Comparison of ENCODE assay signal across 13 cellular contexts in genomic region chr1:235920596-235921375, GRCh38. TPM values are rescaled to one million over a fixed set of nuclear protein-coding genes. Genes with fewer than 3 reads are reported as not detected.
DNase-seq lines count a peak whose midpoint lies in the region; ATAC-seq and TF ChIP-seq lines count a peak whose summit lies in the region.
"Had no signal": no experiment of that assay in that cellular context is flagged by ENCODE, and none has a peak within 500 bp of the region (broad histone marks: within the 10 kb centered on the region; RNA-seq: fewer than 3 reads in every experiment).

No MANE protein-coding gene starts in this region.

- H3K27me3 ChIP-seq in HUES48 (ENCODE audit: control insufficient read depth, insufficient read depth, low read length) (peaks cover 28% of the 10 kb centered on the region; the same call in 1 of the 2 replicates), upper lobe of right lung (no peaks in the 10 kb centered on the region)
- H3K27me3 ChIP-seq: brain microvascular endothelial cell, tibial nerve had no signal

- no peaks in the 10 kb centered on the region for H3K9me3 Mint-ChIP-seq in MCF 10A (ENCODE audit: unreplicated experiment)

- POLR2A ChIA-PET in MCF 10A (lab: Yijun Ruan, JAX), result interaction anchor here (0.6 to 6.4 kb wide), 22 partner anchors 9 to 1263 kb away, joined by 3 to 308 read pairs (median 4); partner anchors contain the start of genes B3GALNT2 and LYST

- H3K27ac ChIP-seq in HUES48 (ENCODE audit: low read depth, low read length), result peak overlapping the region; percentile 91
- H3K27ac ChIP-seq in upper lobe of right lung, result peak overlapping the region; percentile 56

- H3K9me3 ChIP-seq in HUES48 (ENCODE audit: control insufficient read depth, insufficient read depth, low read length) (no peaks in the 10 kb centered on the region), upper lobe of right lung (no peaks in the 10 kb centered on the region)
- H3K9me3 ChIP-seq: tibial nerve had no signal

- H3K4me1 Mint-ChIP-seq in MCF 10A (ENCODE audit: insufficient read depth, unreplicated experiment), result peaks cover 61% of the 10 kb centered on the region

- H3K9ac ChIP-seq in HUES48 (ENCODE audit: low read depth, low read length), result no peak overlapping the region

- DNase-seq in MCF 10A (ENCODE audit: unreplicated experiment) (no peak), left lobe of liver (ENCODE audit: low spot score) (no peak), upper lobe of right lung (no peak), sciatic nerve (ENCODE audit: low spot score) (no peak)
- no peak for DNase-seq in stimulated activated CD4-positive, alpha-beta T cell treated with anti-CD3 and anti-CD28 coated beads, Interleukin-4, amount 100 ng/mL, for 1 hour
- DNase-seq: activated T-cell treated with anti-CD3 and anti-CD28 coated beads, Interleukin-2, amount 50 U/mL, for 1 hour; GF-D8; NCI-H187; OCI-M1 had no signal

- CTCF ChIA-PET in MCF 10A (lab: Yijun Ruan, JAX), result interaction anchor here (0.6 to 6.1 kb wide), 13 partner anchors 10 to 551 kb away, joined by 3 to 112 read pairs (median 4); no protein-coding TSS in a partner anchor

- no TSS peak for BruUV-seq in MCF 10A (replicated peaks; lab: Mats Ljungman, UMichigan)

- intact Hi-C loops in MCF 10A (cut with micrococcal nuclease), result no loop called here
- intact Hi-C loops in upper lobe of right lung (cut with DNase I), result no loop called here
- intact Hi-C loops in sciatic nerve (cut with DNase I), result no loop called here

- no peaks in the 10 kb centered on the region for H3K36me3 Mint-ChIP-seq in MCF 10A (ENCODE audit: insufficient read depth, unreplicated experiment)

- TF ChIP-seq CTCF in MCF 10A (IDR thresholded peaks at IDR 0.05; ENCODE audit: unreplicated experiment), result no peak
- no peak for TF ChIP-seq CTCF in upper lobe of right lung (IDR thresholded peaks at IDR 0.05)

- no peak overlapping the region for H3K4me3 Mint-ChIP-seq in MCF 10A (ENCODE audit: unreplicated experiment)

- no peaks in the 10 kb centered on the region for H3K27me3 Mint-ChIP-seq in MCF 10A (ENCODE audit: insufficient read depth, unreplicated experiment)

- H3K4me1 ChIP-seq in HUES48 (ENCODE audit: control insufficient read depth, insufficient read depth, low read length), result peaks cover 19% of the 10 kb centered on the region
- peaks cover 39% of the 10 kb centered on the region for H3K4me1 ChIP-seq in upper lobe of right lung

- H3K36me3 ChIP-seq in HUES48 (ENCODE audit: control insufficient read depth, insufficient read depth, low read length) (no peaks in the 10 kb centered on the region), upper lobe of right lung (no peaks in the 10 kb centered on the region)
- H3K36me3 ChIP-seq: brain microvascular endothelial cell, tibial nerve had no signal

- H3K4me3 ChIP-seq in HUES48 (ENCODE audit: low read depth, low read length) (0 out of 2 replicates have a peak overlapping the region, but pooled peaks have one; percentile 13), upper lobe of right lung (no peak overlapping the region)
- H3K4me3 ChIP-seq: tibial nerve had no signal

- peak overlapping the region; percentile 81 for H3K27ac Mint-ChIP-seq in MCF 10A (ENCODE audit: low read depth, unreplicated experiment)

- peak; percentile 10 for ATAC-seq in left lobe of liver
- no peak for ATAC-seq in upper lobe of right lung
- no peak for ATAC-seq in GM18868 (IDR thresholded peaks at IDR 0.05; ENCODE audit: unreplicated experiment)
- ATAC-seq in sciatic nerve, result no peak

RNA-seq across cellular contexts. Expression of gene LYST, which starts 54.1 kb away (rescaled TPM):
- 23.9 and 37.4 TPM in 2 replicates for total RNA-seq in MCF 10A (2022)
- 12.2 TPM for total RNA-seq in left lobe of liver
- 78.4 TPM for total RNA-seq in upper lobe of right lung
- 61.9 TPM for total RNA-seq in sciatic nerve
